Comparison of ENCODE assay signal across 2 cellular contexts in the genomic region with DNA sequence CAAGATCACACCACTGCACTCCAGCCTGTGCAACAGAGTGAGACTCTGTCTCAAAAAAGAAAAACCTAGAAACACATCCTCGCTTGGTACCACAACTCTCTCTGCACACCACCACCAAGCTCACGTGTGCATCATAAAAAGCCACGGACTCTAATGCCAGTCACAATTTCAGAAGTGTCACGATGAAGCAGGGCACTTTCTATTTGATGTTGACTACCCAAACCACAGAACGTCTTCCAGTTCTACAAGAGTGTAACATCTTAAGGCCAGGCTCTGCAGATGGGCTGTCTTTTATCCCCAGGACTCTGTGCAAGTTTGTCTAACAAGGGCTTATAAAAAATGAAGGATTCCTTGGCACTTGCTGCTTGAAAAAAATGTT.
TF ChIP-seq lines count a peak whose summit lies in the region.

No MANE protein-coding gene starts in this region.

TF ChIP-seq in IMR-90, 13 proteins besides CTCF, POLR2A, EP300 and RAD21:
- no peak for TF ChIP-seq MXI1 (IDR thresholded peaks at IDR 0.05; ENCODE audit: borderline replicate concordance, low read depth, low read length)
- TF ChIP-seq CEBPB (IDR thresholded peaks at IDR 0.05; ENCODE audit: low read depth, low read length): no peak
- TF ChIP-seq RCOR1 (IDR thresholded peaks at IDR 0.05; ENCODE audit: insufficient replicate concordance, low read length): no peak
- no peak for TF ChIP-seq RFX5 (IDR thresholded peaks at IDR 0.05; ENCODE audit: low read depth, low read length)
- TF ChIP-seq, protein P1, sequence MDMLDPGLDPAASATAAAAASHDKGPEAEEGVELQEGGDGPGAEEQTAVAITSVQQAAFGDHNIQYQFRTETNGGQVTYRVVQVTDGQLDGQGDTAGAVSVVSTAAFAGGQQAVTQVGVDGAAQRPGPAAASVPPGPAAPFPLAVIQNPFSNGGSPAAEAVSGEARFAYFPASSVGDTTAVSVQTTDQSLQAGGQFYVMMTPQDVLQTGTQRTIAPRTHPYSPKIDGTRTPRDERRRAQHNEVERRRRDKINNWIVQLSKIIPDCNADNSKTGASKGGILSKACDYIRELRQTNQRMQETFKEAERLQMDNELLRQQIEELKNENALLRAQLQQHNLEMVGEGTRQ (IDR thresholded peaks at IDR 0.05; ENCODE audit: low read depth, low read length): no peak
- TF ChIP-seq BHLHE40 (IDR thresholded peaks at IDR 0.05; ENCODE audit: low read depth, low read length): no peak
- no peak for TF ChIP-seq NFE2L2 (IDR thresholded peaks at IDR 0.05; ENCODE audit: low read depth, low read length)
- no peak for TF ChIP-seq CHD1 (IDR thresholded peaks at IDR 0.05; ENCODE audit: low read depth, low read length)
- no peak for TF ChIP-seq ELK1 (IDR thresholded peaks at IDR 0.05; ENCODE audit: borderline replicate concordance, low read depth, low read length)
- no peak for TF ChIP-seq MAFK (IDR thresholded peaks at IDR 0.05; ENCODE audit: low read depth, low read length)
- no peak for TF ChIP-seq FOS (IDR thresholded peaks at IDR 0.05; ENCODE audit: low read depth, low read length)
- TF ChIP-seq SMC3 (IDR thresholded peaks at IDR 0.05; ENCODE audit: low read depth, low read length): no peak
- no peak for TF ChIP-seq MAZ (IDR thresholded peaks at IDR 0.05; ENCODE audit: borderline replicate concordance, low read depth, low read length)

TF ChIP-seq in endothelial cell of umbilical vein, 7 proteins besides CTCF, POLR2A, EP300 and RAD21:
- TF ChIP-seq JUN (IDR thresholded peaks at IDR 0.05; ENCODE audit: borderline replicate concordance, insufficient read depth, insufficient read length, low read depth) (no peak), FOS (IDR thresholded peaks at IDR 0.05; ENCODE audit: borderline replicate concordance, insufficient read depth, low read length) (no peak), MYC (IDR thresholded peaks at IDR 0.05; ENCODE audit: low read depth, low read length) (no peak), POLR2AphosphoS5 (IDR thresholded peaks at IDR 0.05; ENCODE audit: insufficient read depth, low read depth, low read length) (no peak), GATA2 (IDR thresholded peaks at IDR 0.05; ENCODE audit: insufficient read depth, insufficient read length, low read depth, low read length) (no peak), EZH2 (IDR thresholded peaks at IDR 0.05; ENCODE audit: borderline replicate concordance, low read depth, low read length, severe bottlenecking) (no peak), MAX (IDR thresholded peaks at IDR 0.05; ENCODE audit: insufficient read depth, insufficient read length) (no peak)
